In genomic region chr19:46288896-46289588, GRCh38 we compare ENCODE assay signal across 10 cellular contexts. TPM values are rescaled to one million over a fixed set of nuclear protein-coding genes. Genes with fewer than 3 reads are reported as not detected.
DNase-seq lines count a peak whose midpoint lies in the region; ATAC-seq and TF ChIP-seq lines count a peak whose summit lies in the region.
"Had no signal": no experiment of that assay in that cellular context is flagged by ENCODE, and none has a peak within 500 bp of the region (broad histone marks: within the 10 kb centered on the region; RNA-seq: fewer than 3 reads in every experiment).

No MANE protein-coding gene starts in this region.

- DNase-seq in AG09319 (ENCODE audit: extremely low read depth, low read depth) (peak; percentile 10), MG63 (peak; percentile 83), cardiac fibroblast (ENCODE audit: low read depth in 2 of 2) (peak; percentile 93 to 99), lower lobe of right lung (no peak), cortex of kidney (lab: John Stamatoyannopoulos, UW) (no peak), SK-N-DZ (ENCODE audit: low spot score) (no peak), OCI-LY7 (ENCODE audit: low spot score) (no peak)
- DNase-seq: DND-41, GOT3 had no signal

- no peak overlapping the region for H3K4me2 ChIP-seq in OCI-LY7 (ENCODE audit: low read length)

- POLR2A ChIA-PET in OCI-LY7 (lab: Charles Lee): no interaction called here

- no peaks in the 10 kb centered on the region for H3K79me2 ChIP-seq in OCI-LY7 (ENCODE audit: insufficient read depth, low read depth, low read length)

- no peaks in the 10 kb centered on the region for H3K36me3 ChIP-seq in MG63
- H3K36me3 ChIP-seq in lower lobe of right lung: no peaks in the 10 kb centered on the region
- no peaks in the 10 kb centered on the region for H3K36me3 ChIP-seq in OCI-LY7 (ENCODE audit: insufficient read depth, low read length)

- H3K27me3 ChIP-seq in MG63: no peaks in the 10 kb centered on the region
- H3K27me3 ChIP-seq in lower lobe of right lung (ENCODE audit: low read depth): no peaks in the 10 kb centered on the region

- no peaks in the 10 kb centered on the region for H3K9me2 ChIP-seq in OCI-LY7 (ENCODE audit: insufficient read depth, low read length)

- no peak overlapping the region for H2AFZ ChIP-seq in OCI-LY7 (ENCODE audit: low read length)

- TF ChIP-seq CTCF in AG09319 (IDR thresholded peaks at IDR 0.05; ENCODE audit: low read depth, low read length) (no peak), cardiac fibroblast (IDR thresholded peaks at IDR 0.05; ENCODE audit: low read depth, low read length) (no peak), lower lobe of right lung (IDR thresholded peaks at IDR 0.05) (no peak), OCI-LY7 (conservative IDR thresholded peaks at IDR 0.05; ENCODE audit: low read length) (no peak)

- no peaks in the 10 kb centered on the region for H4K20me1 ChIP-seq in OCI-LY7 (ENCODE audit: insufficient read depth, low read length)

- CTCF ChIA-PET in OCI-LY7 (lab: Charles Lee; ENCODE audit: unreplicated experiment): no interaction called here

- BruUV-seq in OCI-LY7 (replicated peaks; lab: Mats Ljungman, UMichigan): no TSS peak

- intact Hi-C loops in lower lobe of right lung (cut with DNase I) (no loop called here), OCI-LY7 (cut with micrococcal nuclease; ENCODE audit: unreplicated experiment) (no loop called here)

- H3K4me1 ChIP-seq in lower lobe of right lung (peaks cover 19% of the 10 kb centered on the region), OCI-LY7 (ENCODE audit: insufficient read depth, low read length, poor library complexity, severe bottlenecking) (no peaks in the 10 kb centered on the region)

- ATAC-seq in lower lobe of right lung: peak; percentile 58 to 69
- ATAC-seq in HG02973 (IDR thresholded peaks at IDR 0.05; ENCODE audit: unreplicated experiment): no peak

- H3K27ac ChIP-seq in lower lobe of right lung: peak overlapping the region; percentile 63
- no peak overlapping the region for H3K27ac ChIP-seq in OCI-LY7 (ENCODE audit: low read depth, low read length, poor library complexity, severe bottlenecking)

- H3K4me3 ChIP-seq in MG63: no peak overlapping the region
- H3K4me3 ChIP-seq in cardiac fibroblast (replicated peaks in 1 of 2; ENCODE audit: low read depth in 2 of 2, low read length in 2 of 2): peak overlapping the region in 1 of 2 donors; percentile 33
- no peak overlapping the region for H3K4me3 ChIP-seq in lower lobe of right lung
- no peak overlapping the region for H3K4me3 ChIP-seq in OCI-LY7 (ENCODE audit: low read depth, low read length, poor library complexity, severe bottlenecking)

- H3K9me3 ChIP-seq in MG63: peaks cover 20% of the 10 kb centered on the region
- peaks cover 9% of the 10 kb centered on the region for H3K9me3 ChIP-seq in lower lobe of right lung
- no peaks in the 10 kb centered on the region for H3K9me3 ChIP-seq in OCI-LY7 (ENCODE audit: low read length)

RNA-seq across cellular contexts. Expression of gene HIF3A, which starts 7.8 kb away (rescaled TPM):
- total RNA-seq in MG63 (2014; rRNA removed; shearing (Covaris generic); ENCODE audit: low replicate concordance): not detected in 2 replicates
- total RNA-seq in lower lobe of right lung: 64.1 TPM
- polyA plus RNA-seq in SK-N-DZ (2014; cell fraction: cytosol; rRNA removed): not detected in 2 replicates
- not detected in 2 replicates for polyA plus RNA-seq in SK-N-DZ (2014; cell fraction: nucleus; rRNA removed)
- not detected in 2 replicates for total RNA-seq in OCI-LY7 (2014; rRNA removed; shearing (Covaris generic))
- not detected in 2 replicates for total RNA-seq in OCI-LY7 (2022)

RNA-seq across cellular contexts. Expression of gene PPP5C, which starts 57.8 kb away (rescaled TPM):
- 90.7 and 102 TPM in 2 replicates for total RNA-seq in MG63 (2014; rRNA removed; shearing (Covaris generic); ENCODE audit: low replicate concordance)
- total RNA-seq in lower lobe of right lung (48.9 TPM), OCI-LY7 (2022) (103 and 105 TPM in 2 replicates)
- polyA plus RNA-seq in SK-N-DZ (2014; cell fraction: cytosol; rRNA removed): 51.4 and 51.5 TPM in 2 replicates
- 63.1 and 93.9 TPM in 2 replicates for polyA plus RNA-seq in SK-N-DZ (2014; cell fraction: nucleus; rRNA removed)
- 110 and 118 TPM in 2 replicates for total RNA-seq in OCI-LY7 (2014; rRNA removed; shearing (Covaris generic))

RNA-seq across cellular contexts. Expression of gene IGFL1, which starts 59.5 kb away (rescaled TPM):
- total RNA-seq in MG63 (2014; rRNA removed; shearing (Covaris generic); ENCODE audit: low replicate concordance): not detected in 2 replicates
- not detected for total RNA-seq in lower lobe of right lung
- not detected in 2 replicates for polyA plus RNA-seq in SK-N-DZ (2014; cell fraction: cytosol; rRNA removed)
- not detected in 2 replicates for polyA plus RNA-seq in SK-N-DZ (2014; cell fraction: nucleus; rRNA removed)
- total RNA-seq in OCI-LY7 (2014; rRNA removed; shearing (Covaris generic)): not detected in 2 replicates
- not detected in 2 replicates for total RNA-seq in OCI-LY7 (2022)

Comparison
In these comparisons a context has a peak if more than half of its experiments do, and no peak if none do; other contexts are left out.
1. DNase-seq: peak in AG09319 (single experiment), MG63 (single experiment) and cardiac fibroblast (2 of 2); none in lower lobe of right lung (single experiment), cortex of kidney (single experiment), SK-N-DZ (single experiment) and OCI-LY7 (single experiment).
2. RNA of gene HIF3A, which starts 7.8 kb away (total RNA-seq): 64.1 TPM in lower lobe of right lung (single experiment); not detected in OCI-LY7 and not detected in MG63; every median in the first group is over 10 times any median in the second.